Comparison of ENCODE assay signal across 18 cellular contexts in genomic region chr20:20741067-20742045, GRCh38. TPM values are rescaled to one million over a fixed set of nuclear protein-coding genes. Genes with fewer than 3 reads are reported as not detected.
DNase-seq lines count a peak whose midpoint lies in the region; ATAC-seq and TF ChIP-seq lines count a peak whose summit lies in the region.
"Had no signal": no experiment of that assay in that cellular context is flagged by ENCODE, and none has a peak within 500 bp of the region (broad histone marks: within the 10 kb centered on the region; RNA-seq: fewer than 3 reads in every experiment).

No MANE protein-coding gene starts in this region.

- H3K4me1 ChIP-seq in stomach = peaks cover 37 to 51% (median 45%) of the 10 kb centered on the region in 4 donors
- H3K4me1 ChIP-seq in colonic mucosa = peaks cover 14% of the 10 kb centered on the region
- H3K4me1 ChIP-seq: foreskin keratinocyte had no signal

- intact Hi-C loops in stomach (cut with DNase I; ENCODE audit: low total_unique reads) (no loop called here), colonic mucosa (cut with DNase I) (no loop called here)

- H3K9me3 ChIP-seq in stomach (no peaks in the 10 kb centered on the region), colonic mucosa (no peaks in the 10 kb centered on the region)
- H3K9me3 ChIP-seq: sigmoid colon had no signal

- TF ChIP-seq POLR2A in stomach (IDR thresholded peaks at IDR 0.05) = no peak

- no peak for TF ChIP-seq EP300 in stomach (IDR thresholded peaks at IDR 0.05)

- H3K4me3 Mint-ChIP-seq in activated T-helper 17 cell treated with anti-CD3 and anti-CD28 coated beads, Interleukin-2, amount 50 U/mL, for 72 hours = no peak overlapping the region
- H3K4me3 Mint-ChIP-seq: activated naive CD4-positive, alpha-beta T cell treated with anti-CD3 and anti-CD28 coated beads for 36 hours had no signal

- H3K27ac Mint-ChIP-seq in activated T-helper 17 cell treated with anti-CD3 and anti-CD28 coated beads, Interleukin-2, amount 50 U/mL, for 72 hours = no peak overlapping the region
- H3K27ac Mint-ChIP-seq: activated naive CD4-positive, alpha-beta T cell treated with anti-CD3 and anti-CD28 coated beads for 36 hours had no signal

- H3K27ac ChIP-seq in HL-60 (replicated peaks) (peak overlapping the region; percentile 95), VCaP (peak overlapping the region; percentile 84), stomach (peak overlapping the region; percentile 2 to 86 (median 41)), colonic mucosa (no peak overlapping the region)
- H3K27ac ChIP-seq: foreskin keratinocyte, sigmoid colon had no signal

- H3K27me3 ChIP-seq in HL-60 (ENCODE audit: insufficient read depth, poor library complexity, severe bottlenecking) = no peaks in the 10 kb centered on the region
- H3K27me3 ChIP-seq in stomach = no peaks in the 10 kb centered on the region
- no peaks in the 10 kb centered on the region for H3K27me3 ChIP-seq in colonic mucosa
- H3K27me3 ChIP-seq: sigmoid colon had no signal

- peak in 1 of 2 experiments; percentile 41 for DNase-seq in HL-60 (ENCODE audit: low read depth in 1 of 2, low spot score in 1 of 2)
- peak; percentile 74 for DNase-seq in NCI-H2029 treated with DMSO at 0.1 percent for 48 hours (lab: John Stamatoyannopoulos, UW)
- peak; percentile 56 for DNase-seq in stomach
- DNase-seq in colonic mucosa = no peak
- DNase-seq in activated CD4-positive, alpha-beta T cell treated with anti-CD3 and anti-CD28 coated beads, Interleukin-2, amount 50 U/mL, for 4 hours = no peak
- DNase-seq: activated CD4-positive, alpha-beta T cell treated with anti-CD3 and anti-CD28 coated beads, Interleukin-2, amount 50 U/mL, for 1 hour; activated naive CD4-positive, alpha-beta T cell treated with anti-CD3 and anti-CD28 coated beads for 36 hours; activated T-cell treated with anti-CD3 and anti-CD28 coated beads for 4 hours; foreskin keratinocyte; NCI-H1436 treated with DMSO at 0.1 percent for 48 hours; NCI-H748 treated with DMSO at 0.1 percent for 48 hours; occipital lobe; sigmoid colon; stimulated activated CD4-positive, alpha-beta T cell treated with anti-CD3 and anti-CD28 coated beads, Interleukin-2, amount 100 ng/mL, for 24 hours had no signal

- H3K27me3 Mint-ChIP-seq in activated T-helper 17 cell treated with anti-CD3 and anti-CD28 coated beads, Interleukin-2, amount 50 U/mL, for 72 hours = peaks cover 25% of the 10 kb centered on the region

- TF ChIP-seq CTCF in HL-60 (IDR thresholded peaks at IDR 0.05; ENCODE audit: insufficient read depth, low read length) (no peak), VCaP (conservative IDR thresholded peaks at IDR 0.05) (no peak), stomach (IDR thresholded peaks at IDR 0.05) (no peak), colonic mucosa (IDR thresholded peaks at IDR 0.05) (no peak)

- no peaks in the 10 kb centered on the region for H3K36me3 Mint-ChIP-seq in activated T-helper 17 cell treated with anti-CD3 and anti-CD28 coated beads, Interleukin-2, amount 50 U/mL, for 72 hours (ENCODE audit: low read depth)

- H3K36me3 ChIP-seq in stomach = no peaks in the 10 kb centered on the region
- no peaks in the 10 kb centered on the region for H3K36me3 ChIP-seq in colonic mucosa
- H3K36me3 ChIP-seq: sigmoid colon had no signal

- no peak overlapping the region for H3K9ac ChIP-seq in colonic mucosa (ENCODE audit: low read depth in 2 of 2, low read length in 2 of 2)

- no peaks in the 10 kb centered on the region for H3K9me3 Mint-ChIP-seq in activated T-helper 17 cell treated with anti-CD3 and anti-CD28 coated beads, Interleukin-2, amount 50 U/mL, for 72 hours
- H3K9me3 Mint-ChIP-seq: activated naive CD4-positive, alpha-beta T cell treated with anti-CD3 and anti-CD28 coated beads for 36 hours had no signal

- H3K4me3 ChIP-seq in HL-60 (replicated peaks; ENCODE audit: insufficient read depth, low read length) (no peak overlapping the region), stomach (no peak overlapping the region), colonic mucosa (no peak overlapping the region)
- H3K4me3 ChIP-seq: sigmoid colon had no signal

- WGBS in stomach, 5 donors = 28 to 51% (median 44%) methylated on average over 10 of the region's 10 CpGs

- ATAC-seq in activated T-helper 17 cell treated with anti-CD3 and anti-CD28 coated beads, Interleukin-2, amount 50 U/mL, for 72 hours (replicated peaks) = no peak
- ATAC-seq: foreskin keratinocyte, Panc1, SK-N-SH treated with all-trans-retinoic acid at 6 μM for 48 hours had no signal

- no peaks in the 10 kb centered on the region for H3K4me1 Mint-ChIP-seq in activated T-helper 17 cell treated with anti-CD3 and anti-CD28 coated beads, Interleukin-2, amount 50 U/mL, for 72 hours

RNA-seq across cellular contexts. Expression of gene RALGAPA2, which starts 28.9 kb away (rescaled TPM):
- 100 to 1,000 TPM in 2 of 5 donors, 10 to 100 TPM in 3; 37.1 to 159 (median 71.2) TPM for total RNA-seq in stomach
- polyA plus RNA-seq in stomach = 10 to 100 TPM in 1 of 3 donors, 1 to 10 TPM in 2; 4.3 to 12.1 (median 8.6) TPM
- total RNA-seq in colonic mucosa = 10 to 100 TPM; 64.5 to 66.1 TPM
- 10 to 100 TPM; 19.2 to 23.2 TPM for total RNA-seq in activated T-helper 17 cell treated with anti-CD3 and anti-CD28 coated beads, Interleukin-2, amount 50 U/mL, for 72 hours

Comparison
In these comparisons a context has a peak if more than half of its experiments do, and no peak if none do; other contexts are left out.
1. DNase-seq: peak in NCI-H2029 treated with DMSO at 0.1 percent for 48 hours (single experiment) and stomach (single experiment); none in colonic mucosa (single experiment) and activated CD4-positive, alpha-beta T cell treated with anti-CD3 and anti-CD28 coated beads, Interleukin-2, amount 50 U/mL, for 4 hours (0 of 2).